In genomic region chr12:2649201-2650030, GRCh38 we compare ENCODE assay signal across 14 cellular contexts.
DNase-seq lines count a peak whose midpoint lies in the region; ATAC-seq and TF ChIP-seq lines count a peak whose summit lies in the region.
"Had no signal": no experiment of that assay in that cellular context is flagged by ENCODE, and none has a peak within 500 bp of the region (broad histone marks: within the 10 kb centered on the region; RNA-seq: fewer than 3 reads in every experiment).

No MANE protein-coding gene starts in this region.

- DNase-seq in AG08396 (ENCODE audit: low spot score): peak; percentile 48
- peak; percentile 36 for DNase-seq in RWPE2 (ENCODE audit: low spot score)
- DNase-seq in fibroblast of gingiva (ENCODE audit: low read depth): peak; percentile 77
- DNase-seq in posterior vena cava (ENCODE audit: low spot score): peak; percentile 46
- DNase-seq in NCI-H1048 (lab: John Stamatoyannopoulos, UW): no peak
- DNase-seq in CD8-positive, alpha-beta T cell: no peak
- DNase-seq: BE2C, NCI-H1417, NCI-H2081 treated with DMSO at 0.1 percent for 48 hours, NCI-H524 had no signal

- POLR2A ChIA-PET in CD8-positive, alpha-beta T cell (lab: Charles Lee): no interaction called here

- intact Hi-C loops in posterior vena cava (cut with DNase I): no loop called here
- intact Hi-C loops in CD8-positive, alpha-beta T cell (cut with DNase I, micrococcal nuclease): no loop called here

- no peak for TF ChIP-seq CTCF in RWPE2 (IDR thresholded peaks at IDR 0.05; ENCODE audit: poor library complexity, severe bottlenecking)
- no peak for TF ChIP-seq CTCF in CD8-positive, alpha-beta T cell (IDR thresholded peaks at IDR 0.05)

- CTCF ChIA-PET in CD8-positive, alpha-beta T cell (lab: Charles Lee): interaction anchor here (1.3 kb wide), 1 partner anchor 13 kb away, joined by 3 read pairs; no protein-coding TSS in a partner anchor

- H3K9me3 Mint-ChIP-seq in CD8-positive, alpha-beta T cell: no peaks in the 10 kb centered on the region

- H3K9me3 ChIP-seq in RWPE2 (ENCODE audit: severe bottlenecking): no peaks in the 10 kb centered on the region
- H3K9me3 ChIP-seq in CD8-positive, alpha-beta T cell (ENCODE audit: low read length): no peaks in the 10 kb centered on the region
- H3K9me3 ChIP-seq: A549, BE2C had no signal

- no peaks in the 10 kb centered on the region for H3K4me1 ChIP-seq in RWPE2 (ENCODE audit: insufficient read depth, poor library complexity, severe bottlenecking)
- H3K4me1 ChIP-seq in CD8-positive, alpha-beta T cell (ENCODE audit: insufficient read depth, low read length): no peaks in the 10 kb centered on the region
- H3K4me1 ChIP-seq: A549, BE2C had no signal

- H3K36me3 ChIP-seq in RWPE2 (ENCODE audit: low read depth): no peaks in the 10 kb centered on the region
- H3K36me3 ChIP-seq in CD8-positive, alpha-beta T cell (ENCODE audit: insufficient read depth, low read length): no peaks in the 10 kb centered on the region
- H3K36me3 ChIP-seq: BE2C had no signal

- peaks cover 29% of the 10 kb centered on the region for H3K27me3 Mint-ChIP-seq in CD8-positive, alpha-beta T cell (ENCODE audit: low read depth)

- ATAC-seq in RWPE2 (ENCODE audit: low read depth) (no peak), HG02870 (IDR thresholded peaks at IDR 0.05; ENCODE audit: unreplicated experiment) (no peak), HG02970 (IDR thresholded peaks at IDR 0.05; ENCODE audit: low FRiP score, unreplicated experiment) (no peak)
- no peak for ATAC-seq in CD8-positive, alpha-beta T cell
- ATAC-seq: A549, HepG2 had no signal

- peaks cover 84% of the 10 kb centered on the region for H3K27me3 ChIP-seq in RWPE2 (ENCODE audit: insufficient read depth, poor library complexity, severe bottlenecking)
- no peaks in the 10 kb centered on the region for H3K27me3 ChIP-seq in CD8-positive, alpha-beta T cell (ENCODE audit: insufficient read depth, low read length)

- H3K4me1 Mint-ChIP-seq in CD8-positive, alpha-beta T cell (ENCODE audit: low read depth): peaks cover 2% of the 10 kb centered on the region

- no peak overlapping the region for H3K27ac Mint-ChIP-seq in CD8-positive, alpha-beta T cell

- H3K36me3 Mint-ChIP-seq in CD8-positive, alpha-beta T cell: no peaks in the 10 kb centered on the region

- H3K27ac ChIP-seq in RWPE2 (ENCODE audit: poor library complexity, severe bottlenecking): no peak overlapping the region
- no peak overlapping the region for H3K27ac ChIP-seq in CD8-positive, alpha-beta T cell (ENCODE audit: low read depth, low read length)
- H3K27ac ChIP-seq: A549 had no signal

- no peak overlapping the region for H3K4me3 Mint-ChIP-seq in CD8-positive, alpha-beta T cell

- H3K4me3 ChIP-seq in RWPE2 (ENCODE audit: severe bottlenecking): no peak overlapping the region
- H3K4me3 ChIP-seq in CD8-positive, alpha-beta T cell (ENCODE audit: low read depth, low read length): no peak overlapping the region
- H3K4me3 ChIP-seq: A549 had no signal

Comparison
In these comparisons a context has a peak if more than half of its experiments do, and no peak if none do; other contexts are left out.
1. DNase-seq: peak in AG08396 (single experiment), RWPE2 (single experiment), fibroblast of gingiva (single experiment) and posterior vena cava (single experiment); none in NCI-H1048 (single experiment) and CD8-positive, alpha-beta T cell (0 of 7).